Comparison of ENCODE assay signal across 1 cellular context in the genomic region with DNA sequence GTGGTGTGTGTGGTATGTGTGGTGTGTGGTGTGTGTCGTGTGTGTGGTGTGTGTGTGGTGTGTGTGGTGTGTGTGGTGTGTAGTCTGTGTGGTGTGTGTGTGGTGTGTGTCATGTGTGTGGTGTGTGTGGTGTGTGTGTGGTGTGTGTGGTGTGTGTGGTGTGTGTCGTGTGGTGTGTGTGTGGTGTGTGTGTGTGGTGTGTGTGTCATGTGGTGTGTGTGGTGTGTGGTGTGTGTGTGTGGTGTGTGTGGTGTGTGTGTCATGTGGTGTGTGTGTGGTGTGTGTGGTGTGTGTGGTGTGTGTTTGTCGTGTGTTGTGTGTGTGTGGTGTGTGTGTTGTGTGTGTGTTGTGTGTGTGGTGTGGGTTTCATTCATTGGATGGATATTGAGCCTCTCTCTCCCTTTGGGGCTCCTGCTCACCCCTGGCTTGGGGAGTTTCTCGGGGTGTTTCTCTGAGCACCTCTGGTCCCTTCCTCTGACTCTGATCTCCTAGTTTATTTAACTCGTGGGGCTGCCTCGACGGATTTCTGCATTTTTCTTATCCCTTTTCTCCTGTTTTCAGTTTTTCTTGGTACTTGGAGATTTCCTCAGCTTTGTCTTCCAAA.
TF ChIP-seq lines count a peak whose summit lies in the region.

No MANE protein-coding gene starts in this region.

TF ChIP-seq in IMR-90, 13 proteins besides CTCF, POLR2A, EP300 and RAD21:
- no peak for TF ChIP-seq ELK1 (IDR thresholded peaks at IDR 0.05; ENCODE audit: borderline replicate concordance, low read depth, low read length)
- no peak for TF ChIP-seq BHLHE40 (IDR thresholded peaks at IDR 0.05; ENCODE audit: low read depth, low read length)
- TF ChIP-seq MXI1 (IDR thresholded peaks at IDR 0.05; ENCODE audit: borderline replicate concordance, low read depth, low read length) = no peak
- no peak for TF ChIP-seq SMC3 (IDR thresholded peaks at IDR 0.05; ENCODE audit: low read depth, low read length)
- no peak for TF ChIP-seq CEBPB (IDR thresholded peaks at IDR 0.05; ENCODE audit: low read depth, low read length)
- TF ChIP-seq USF2 (IDR thresholded peaks at IDR 0.05; ENCODE audit: low read depth, low read length) = no peak
- no peak for TF ChIP-seq NFE2L2 (IDR thresholded peaks at IDR 0.05; ENCODE audit: low read depth, low read length)
- no peak for TF ChIP-seq MAZ (IDR thresholded peaks at IDR 0.05; ENCODE audit: borderline replicate concordance, low read depth, low read length)
